Comparison of ENCODE assay signal across 13 cellular contexts in genomic region chr18:70421471-70421870, GRCh38.
DNase-seq lines count a peak whose midpoint lies in the region; ATAC-seq and TF ChIP-seq lines count a peak whose summit lies in the region.
"Had no signal": no experiment of that assay in that cellular context is flagged by ENCODE, and none has a peak within 500 bp of the region (broad histone marks: within the 10 kb centered on the region; RNA-seq: fewer than 3 reads in every experiment).

No MANE protein-coding gene starts in this region.

- TF ChIP-seq CTCF in HFFc6 (IDR thresholded peaks at IDR 0.05): no peak
- TF ChIP-seq CTCF in VCaP (conservative IDR thresholded peaks at IDR 0.05): no peak
- TF ChIP-seq CTCF in fibroblast of pulmonary artery (IDR thresholded peaks at IDR 0.05; ENCODE audit: low read length, missing control alignments): no peak
- no peak for TF ChIP-seq CTCF in retinal pigment epithelial cell (conservative IDR thresholded peaks at IDR 0.05; ENCODE audit: low read depth, low read length)
- no peak for TF ChIP-seq CTCF in GM10266 (IDR thresholded peaks at IDR 0.05; ENCODE audit: control insufficient read depth, insufficient read depth, low read depth, missing control alignments)

- ATAC-seq in HG03565 (IDR thresholded peaks at IDR 0.05; ENCODE audit: unreplicated experiment): no peak

- H3K27ac Mint-ChIP-seq in HFFc6: peak overlapping the region; percentile 97
- no peak overlapping the region for H3K27ac Mint-ChIP-seq in activated T-helper 1 cell treated with anti-CD3 and anti-CD28 coated beads, Interleukin-12 subunit alpha, Interleukin-12 subunit beta, Interleukin-2, Interleukin-4 antibody, amounts not matched to agents 30 ng/mL and 10 ng/mL and 1 ng/mL, durations not matched to agents 14 hours and 24 hours and 36 hours
- H3K27ac Mint-ChIP-seq: activated naive CD4-positive, alpha-beta T cell treated with anti-CD3 and anti-CD28 coated beads, Interleukin-2, amount 50 U/mL, for 72 hours; CD4-positive, CD25-positive, alpha-beta regulatory T cell had no signal

- H3K27me3 Mint-ChIP-seq in HFFc6 (ENCODE audit: insufficient read depth): peaks cover 1% of the 10 kb centered on the region
- H3K27me3 Mint-ChIP-seq in activated T-helper 1 cell treated with anti-CD3 and anti-CD28 coated beads, Interleukin-12 subunit alpha, Interleukin-12 subunit beta, Interleukin-2, Interleukin-4 antibody, amounts not matched to agents 30 ng/mL and 10 ng/mL and 1 ng/mL, durations not matched to agents 14 hours and 24 hours and 36 hours (ENCODE audit: insufficient read depth): no peaks in the 10 kb centered on the region

- H3K9me3 Mint-ChIP-seq in HFFc6: 0 out of 2 replicates have a peak, but pooled peaks cover 5% of the 10 kb centered on the region
- H3K9me3 Mint-ChIP-seq in activated T-helper 1 cell treated with anti-CD3 and anti-CD28 coated beads, Interleukin-12 subunit alpha, Interleukin-12 subunit beta, Interleukin-2, Interleukin-4 antibody, amounts not matched to agents 30 ng/mL and 10 ng/mL and 1 ng/mL, durations not matched to agents 14 hours and 24 hours and 36 hours: no peaks in the 10 kb centered on the region
- H3K9me3 Mint-ChIP-seq: activated naive CD4-positive, alpha-beta T cell treated with anti-CD3 and anti-CD28 coated beads, Interleukin-2, amount 50 U/mL, for 72 hours had no signal

- H3K4me3 ChIP-seq in fibroblast of pulmonary artery (replicated peaks; ENCODE audit: low read depth, low read length) (no peak overlapping the region), retinal pigment epithelial cell (ENCODE audit: low read length) (peak overlapping the region; percentile 5)

- intact Hi-C loops in activated T-helper 1 cell treated with anti-CD3 and anti-CD28 coated beads, Interleukin-12 subunit alpha, Interleukin-12 subunit beta, Interleukin-2, Interleukin-4 antibody, amounts not matched to agents 30 ng/mL and 10 ng/mL and 1 ng/mL, durations not matched to agents 14 hours and 24 hours and 36 hours (cut with micrococcal nuclease): no loop called here

- peak overlapping the region; percentile 87 for H3K4me3 Mint-ChIP-seq in HFFc6
- no peak overlapping the region for H3K4me3 Mint-ChIP-seq in activated T-helper 1 cell treated with anti-CD3 and anti-CD28 coated beads, Interleukin-12 subunit alpha, Interleukin-12 subunit beta, Interleukin-2, Interleukin-4 antibody, amounts not matched to agents 30 ng/mL and 10 ng/mL and 1 ng/mL, durations not matched to agents 14 hours and 24 hours and 36 hours
- H3K4me3 Mint-ChIP-seq: CD4-positive, CD25-positive, alpha-beta regulatory T cell had no signal

- H3K4me1 Mint-ChIP-seq in HFFc6 (ENCODE audit: low read depth): peaks cover 89% of the 10 kb centered on the region
- H3K4me1 Mint-ChIP-seq in activated T-helper 1 cell treated with anti-CD3 and anti-CD28 coated beads, Interleukin-12 subunit alpha, Interleukin-12 subunit beta, Interleukin-2, Interleukin-4 antibody, amounts not matched to agents 30 ng/mL and 10 ng/mL and 1 ng/mL, durations not matched to agents 14 hours and 24 hours and 36 hours (ENCODE audit: low read depth): no peaks in the 10 kb centered on the region

- H3K27ac ChIP-seq in VCaP: peak overlapping the region; percentile 98

- H3K36me3 Mint-ChIP-seq in HFFc6 (ENCODE audit: low read depth): no peaks in the 10 kb centered on the region
- no peaks in the 10 kb centered on the region for H3K36me3 Mint-ChIP-seq in activated T-helper 1 cell treated with anti-CD3 and anti-CD28 coated beads, Interleukin-12 subunit alpha, Interleukin-12 subunit beta, Interleukin-2, Interleukin-4 antibody, amounts not matched to agents 30 ng/mL and 10 ng/mL and 1 ng/mL, durations not matched to agents 14 hours and 24 hours and 36 hours (ENCODE audit: low read depth)
- H3K36me3 Mint-ChIP-seq: activated naive CD4-positive, alpha-beta T cell treated with anti-CD3 and anti-CD28 coated beads, Interleukin-2, amount 50 U/mL, for 72 hours; CD4-positive, CD25-positive, alpha-beta regulatory T cell had no signal

- DNase-seq in HFFc6 (no peak), fibroblast of pulmonary artery (ENCODE audit: low read depth) (peak; percentile 22), retinal pigment epithelial cell (ENCODE audit: low read depth) (peak; percentile 95), GM10266 (ENCODE audit: extremely low spot score) (no peak), NOMO-1 (lab: John Stamatoyannopoulos, UW; ENCODE audit: unreplicated experiment in 2 of 2) (no peak)
- DNase-seq in activated T-helper 1 cell treated with anti-CD3 and anti-CD28 coated beads, Interleukin-12 subunit alpha, Interleukin-12 subunit beta, Interleukin-2, Interleukin-4 antibody, amounts not matched to agents 30 ng/mL and 10 ng/mL and 1 ng/mL, durations not matched to agents 14 hours and 24 hours and 36 hours (ENCODE audit: low spot score): no peak
- DNase-seq: CD4-positive, CD25-positive, alpha-beta regulatory T cell; NCI-H446; stimulated activated CD4-positive, alpha-beta T cell treated with anti-CD3 and anti-CD28 coated beads, Interleukin-2, amount 100 ng/mL, for 48 hours; stimulated activated naive CD4-positive, alpha-beta T cell had no signal

Comparison
In these comparisons a context has a peak if more than half of its experiments do, and no peak if none do; other contexts are left out.
1. DNase-seq: peak in fibroblast of pulmonary artery (single experiment) and retinal pigment epithelial cell (single experiment); none in HFFc6 (single experiment), GM10266 (single experiment), activated T-helper 1 cell treated with anti-CD3 and anti-CD28 coated beads, Interleukin-12 subunit alpha, Interleukin-12 subunit beta, Interleukin-2, Interleukin-4 antibody, amounts not matched to agents 30 ng/mL and 10 ng/mL and 1 ng/mL, durations not matched to agents 14 hours and 24 hours and 36 hours (single experiment) and NOMO-1 (0 of 2).